ENCODE assay signal across 1 cellular context in genomic region chr6:30060982-30061765, GRCh38.
TF ChIP-seq lines count a peak whose summit lies in the region.

Gene POLR1H, plus strand, starts transcription at chr6:30061265. Its CDS starts 260 bp downstream, at chr6:30061525.

TF ChIP-seq in HepG2, 621 proteins besides CTCF, POLR2A, EP300 and RAD21 (continued from another document):
- TF ChIP-seq FOXP4 (CRISPR knock-in tag; IDR thresholded peaks at IDR 0.05) (peak; percentile 70; the same call in 1 of the 2 replicates), SYNCRIP (IDR thresholded peaks at IDR 0.05; ENCODE audit: insufficient read depth, low read depth, low read length) (no peak), JARID2 (CRISPR knock-in tag; IDR thresholded peaks at IDR 0.05; ENCODE audit: insufficient replicate concordance) (no peak), ZNF713 (CRISPR knock-in tag; IDR thresholded peaks at IDR 0.05) (peak; percentile 78; the same call in 1 of the 2 replicates), PBX2 (CRISPR knock-in tag; IDR thresholded peaks at IDR 0.05) (no peak), ZNF18 (CRISPR knock-in tag; IDR thresholded peaks at IDR 0.05; ENCODE audit: insufficient replicate concordance) (peak; percentile 51), SETDB1 (CRISPR knock-in tag; IDR thresholded peaks at IDR 0.05; ENCODE audit: borderline replicate concordance) (0 out of 2 replicates have a peak, but pooled peaks have one; percentile 49), SSRP1 (CRISPR knock-in tag; IDR thresholded peaks at IDR 0.05) (peak; percentile 70; the same call in 1 of the 2 replicates), CEBPG (CRISPR knock-in tag; IDR thresholded peaks at IDR 0.05) (peak; percentile 89), MAF1 (CRISPR knock-in tag; IDR thresholded peaks at IDR 0.05; ENCODE audit: borderline replicate concordance) (peak; percentile 94; the same call in 1 of the 2 replicates), DR1 (CRISPR knock-in tag; IDR thresholded peaks at IDR 0.05) (peak; percentile 93), KIAA2018 (CRISPR knock-in tag; IDR thresholded peaks at IDR 0.05; ENCODE audit: borderline replicate concordance) (peak; percentile 85; the same call in 1 of the 2 replicates), ZNF556 (CRISPR knock-in tag; IDR thresholded peaks at IDR 0.05; ENCODE audit: borderline replicate concordance) (peak; percentile 67), ARID4A (CRISPR knock-in tag; IDR thresholded peaks at IDR 0.05; ENCODE audit: borderline replicate concordance) (peak; percentile 97), ZFP41 (CRISPR knock-in tag; IDR thresholded peaks at IDR 0.05; ENCODE audit: borderline replicate concordance) (0 out of 2 replicates have a peak, but pooled peaks have one; percentile 80), ZNF10 (CRISPR knock-in tag; IDR thresholded peaks at IDR 0.05; ENCODE audit: borderline replicate concordance, low read depth) (no peak), NFRKB (IDR thresholded peaks at IDR 0.05) (no peak), TFAP4 (IDR thresholded peaks at IDR 0.05; ENCODE audit: borderline replicate concordance, low read depth) (no peak; the same call in 1 of the 2 replicates), NFKB2 (CRISPR knock-in tag; IDR thresholded peaks at IDR 0.05; ENCODE audit: borderline replicate concordance) (peak; percentile 94), AFF4 (CRISPR knock-in tag; IDR thresholded peaks at IDR 0.05) (peak; percentile 65; the same call in 1 of the 2 replicates)
